In the genomic region with DNA sequence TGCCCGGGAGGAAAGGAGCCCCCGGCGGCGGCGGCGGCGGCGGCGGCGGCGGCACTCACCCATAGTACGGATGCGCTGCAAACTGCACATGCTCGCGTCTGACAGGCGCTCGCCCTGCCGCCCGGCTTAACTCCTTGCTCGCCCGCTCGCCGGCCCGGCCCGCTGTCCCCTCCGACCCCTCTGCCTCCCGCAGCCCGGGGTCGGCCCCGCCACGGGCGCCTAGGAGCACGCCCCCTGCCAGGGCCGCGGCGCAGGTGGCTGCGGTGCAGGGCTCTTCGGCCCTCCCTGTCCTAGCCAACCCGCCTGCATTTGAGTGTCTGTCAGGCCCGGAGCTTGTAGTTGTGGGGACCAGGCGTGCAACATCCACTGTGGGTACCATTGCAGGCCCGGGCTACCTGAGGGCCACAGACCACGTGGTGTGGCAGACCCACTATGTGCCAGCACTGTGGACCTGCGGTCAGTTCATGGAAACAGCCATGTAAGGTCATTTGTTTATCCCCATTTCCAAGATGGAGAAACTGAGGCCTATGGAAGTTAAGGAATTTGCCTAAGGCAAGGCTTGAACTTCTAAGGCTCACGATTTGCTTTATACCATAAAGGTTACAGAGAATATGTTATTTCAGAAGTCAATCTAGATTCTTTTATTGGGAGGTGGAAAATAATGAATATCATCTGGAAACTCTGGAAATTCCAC, we compare ENCODE assay signal across 8 cellular contexts. TPM values are rescaled to one million over a fixed set of nuclear protein-coding genes. Genes with fewer than 3 reads are reported as not detected.
A peak's percentile ranks its signal among the peaks of the same experiment; 100 is the strongest.
DNase-seq lines count a peak whose midpoint lies in the region; ATAC-seq and TF ChIP-seq lines count a peak whose summit lies in the region.

No MANE protein-coding gene starts in this region.

- peak; percentile 54 for ATAC-seq in HG02852 (IDR thresholded peaks at IDR 0.05; ENCODE audit: unreplicated experiment)
- ATAC-seq in activated CD4-positive, CD25-positive, alpha-beta regulatory T cell treated with anti-CD3 and anti-CD28 coated beads, Interleukin-2, amount 50 U/mL, for 24 hours: peak; percentile 65 to 66
- peak; percentile 57 for ATAC-seq in upper lobe of right lung

- no peak for TF ChIP-seq CTCF in upper lobe of right lung (IDR thresholded peaks at IDR 0.05)

- H3K27me3 ChIP-seq in effector memory CD4-positive, alpha-beta T cell (replicated peaks; ENCODE audit: control insufficient read depth, insufficient read depth, low read length, poor library complexity, severe bottlenecking): no peaks in the 10 kb centered on the region
- H3K27me3 ChIP-seq in muscle layer of duodenum (ENCODE audit: low read depth, low read length) (no peaks in the 10 kb centered on the region), upper lobe of right lung (no peaks in the 10 kb centered on the region)

- peaks cover 7% of the 10 kb centered on the region for H3K4me1 ChIP-seq in effector memory CD4-positive, alpha-beta T cell (ENCODE audit: control insufficient read depth, insufficient read depth, low read length, poor library complexity, severe bottlenecking)
- H3K4me1 ChIP-seq in muscle layer of duodenum (ENCODE audit: control insufficient read depth in 1 of 2, insufficient read depth in 2 of 2, low read length in 2 of 2) (peaks cover 5 to 6% of the 10 kb centered on the region in 2 donors), upper lobe of right lung (peaks cover 11% of the 10 kb centered on the region)

- H3K4me3 ChIP-seq in effector memory CD4-positive, alpha-beta T cell (ENCODE audit: insufficient read depth, low read depth, low read length, poor library complexity, severe bottlenecking): peak overlapping the region; percentile 85
- H3K4me3 ChIP-seq in muscle layer of duodenum (ENCODE audit: low read depth in 1 of 2, low read length in 2 of 2) (peak overlapping the region; percentile 38 to 93), upper lobe of right lung (peak overlapping the region; percentile 85)

- peak overlapping the region; percentile 30 for H3K27ac ChIP-seq in effector memory CD4-positive, alpha-beta T cell (ENCODE audit: insufficient read depth, low read length, poor library complexity, severe bottlenecking)
- H3K27ac ChIP-seq in muscle layer of duodenum (ENCODE audit: low read length): no peak overlapping the region
- peak overlapping the region; percentile 49 for H3K27ac ChIP-seq in upper lobe of right lung

- H3K36me3 ChIP-seq in effector memory CD4-positive, alpha-beta T cell (ENCODE audit: control insufficient read depth, insufficient read depth, low read length): no peaks in the 10 kb centered on the region
- no peaks in the 10 kb centered on the region for H3K36me3 ChIP-seq in muscle layer of duodenum (ENCODE audit: control insufficient read depth in 1 of 2, insufficient read depth in 2 of 2, low read length in 2 of 2)
- no peaks in the 10 kb centered on the region for H3K36me3 ChIP-seq in upper lobe of right lung

- DNase-seq in NCI-H146 (lab: John Stamatoyannopoulos, UW): peak; percentile 14
- DNase-seq in NCI-H146 treated with DMSO at 0.1 percent for 48 hours (lab: John Stamatoyannopoulos, UW; ENCODE audit: unreplicated experiment): no peak
- DNase-seq in effector memory CD4-positive, alpha-beta T cell: no peak
- peak; percentile 70 for DNase-seq in upper lobe of right lung
- no peak for DNase-seq in NOMO-1 (lab: John Stamatoyannopoulos, UW; ENCODE audit: unreplicated experiment in 2 of 2)

- intact Hi-C loops in upper lobe of right lung (cut with DNase I): no loop called here

- no peaks in the 10 kb centered on the region for H3K9me3 ChIP-seq in effector memory CD4-positive, alpha-beta T cell (ENCODE audit: control insufficient read depth, low read length)
- H3K9me3 ChIP-seq in muscle layer of duodenum (ENCODE audit: control insufficient read depth in 1 of 2, low read length in 2 of 2) (no peaks in the 10 kb centered on the region), upper lobe of right lung (no peaks in the 10 kb centered on the region)

RNA-seq across cellular contexts. Expression of a gene that starts 17.6 kb away (rescaled TPM):
- 2.3 TPM for total RNA-seq in upper lobe of right lung

RNA-seq across cellular contexts. Expression of a gene that starts 27.0 kb away (rescaled TPM):
- 5.4 TPM for total RNA-seq in upper lobe of right lung

Comparison
In these comparisons a context has a peak if more than half of its experiments do, and no peak if none do; other contexts are left out.
1. DNase-seq: peak in NCI-H146 (single experiment) and upper lobe of right lung (single experiment); none in NCI-H146 treated with DMSO at 0.1 percent for 48 hours (single experiment), effector memory CD4-positive, alpha-beta T cell (0 of 3) and NOMO-1 (0 of 2).
2. Peak in every context shown above with its lines, with median percentiles within 50 percentile points of each other: ATAC-seq and H3K4me3 ChIP-seq.